In genomic region chr2:170143045-170143717, GRCh38 we compare ENCODE assay signal across 23 cellular contexts.
"Had no signal": no experiment of that assay in that cellular context is flagged by ENCODE, and none has a peak within 500 bp of the region (broad histone marks: within the 10 kb centered on the region; RNA-seq: fewer than 3 reads in every experiment).

No MANE protein-coding gene starts in this region.

- H3K4me1 Mint-ChIP-seq: activated T-helper 17 cell treated with anti-CD3 and anti-CD28 coated beads, Interleukin-2, amount 50 U/mL, for 72 hours had no signal

- H3K36me3 ChIP-seq: cardiac muscle cell, left ventricle myocardium inferior, right atrium auricular region, transverse colon had no signal

- H3K4me3 Mint-ChIP-seq: activated naive CD4-positive, alpha-beta T cell treated with anti-CD3 and anti-CD28 coated beads, Interleukin-2, amount 10 ng/mL, durations not matched to agents 7 days and 5 days; activated T-helper 17 cell treated with anti-CD3 and anti-CD28 coated beads, Interleukin-2, amount 50 U/mL, for 72 hours; naive thymus-derived CD8-positive, alpha-beta T cell; T-helper 2 cell treated with Interferon-gamma antibody and Interleukin-4, amounts not matched to agents 5 μg/mL and 100 μg/mL, for 36 hours had no signal

- ATAC-seq: activated T-helper 17 cell treated with anti-CD3 and anti-CD28 coated beads, Interleukin-2, amount 50 U/mL, for 72 hours; esophagus mucosa; naive thymus-derived CD8-positive, alpha-beta T cell had no signal

- H3K27ac Mint-ChIP-seq: activated naive CD4-positive, alpha-beta T cell treated with anti-CD3 and anti-CD28 coated beads, Interleukin-2, amount 10 ng/mL, durations not matched to agents 7 days and 5 days; activated T-helper 17 cell treated with anti-CD3 and anti-CD28 coated beads, Interleukin-2, amount 50 U/mL, for 72 hours; naive thymus-derived CD8-positive, alpha-beta T cell; progenitor cell of endocrine pancreas; T-helper 2 cell treated with Interferon-gamma antibody and Interleukin-4, amounts not matched to agents 5 μg/mL and 100 μg/mL, for 36 hours had no signal

- DNase-seq: activated CD4-positive, alpha-beta T cell treated with anti-CD3 and anti-CD28 coated beads for 1 hour; activated CD4-positive, alpha-beta T cell treated with anti-CD3 and anti-CD28 coated beads, Interleukin-2, amount 50 U/mL, for 4 hours; activated naive CD4-positive, alpha-beta T cell treated with anti-CD3 and anti-CD28 coated beads, Interleukin-2, amount 10 ng/mL, durations not matched to agents 7 days and 5 days; activated T-cell treated with anti-CD3 and anti-CD28 coated beads for 4 hours; dorsolateral prefrontal cortex; hippocampal formation; left ventricle myocardium inferior; naive thymus-derived CD8-positive, alpha-beta T cell; occipital lobe; stimulated activated CD4-positive, alpha-beta T cell treated with anti-CD3 and anti-CD28 coated beads, Interleukin-15, amount 100 ng/mL, for 24 hours; stimulated activated CD4-positive, alpha-beta T cell treated with anti-CD3 and anti-CD28 coated beads, Interleukin-4, amount 100 ng/mL, for 24 hours; stimulated activated naive CD4-positive, alpha-beta T cell treated with Interleukin-2 at 50 U/mL for 16 hours; substantia nigra; transverse colon had no signal

- H3K27me3 ChIP-seq: dorsolateral prefrontal cortex, right atrium auricular region, transverse colon had no signal

- H3K27me3 Mint-ChIP-seq: activated T-helper 17 cell treated with anti-CD3 and anti-CD28 coated beads, Interleukin-2, amount 50 U/mL, for 72 hours had no signal

- H3K36me3 Mint-ChIP-seq: activated naive CD4-positive, alpha-beta T cell treated with anti-CD3 and anti-CD28 coated beads, Interleukin-2, amount 10 ng/mL, durations not matched to agents 7 days and 5 days; naive thymus-derived CD8-positive, alpha-beta T cell had no signal

- H3K9me3 Mint-ChIP-seq: activated naive CD4-positive, alpha-beta T cell treated with anti-CD3 and anti-CD28 coated beads, Interleukin-2, amount 10 ng/mL, durations not matched to agents 7 days and 5 days; activated T-helper 17 cell treated with anti-CD3 and anti-CD28 coated beads, Interleukin-2, amount 50 U/mL, for 72 hours; T-helper 2 cell treated with Interferon-gamma antibody and Interleukin-4, amounts not matched to agents 5 μg/mL and 100 μg/mL, for 36 hours had no signal

- FAIRE-seq: astrocyte, endometrium had no signal

- H3K27ac ChIP-seq: cardiac muscle cell, dorsolateral prefrontal cortex, left ventricle myocardium inferior, right atrium auricular region, skin epidermis, transverse colon had no signal

- H3K4me3 ChIP-seq: cardiac muscle cell, dorsolateral prefrontal cortex, left ventricle myocardium inferior, right atrium auricular region, skin epidermis, transverse colon had no signal
